Comparison of ENCODE assay signal across 8 cellular contexts in the genomic region with DNA sequence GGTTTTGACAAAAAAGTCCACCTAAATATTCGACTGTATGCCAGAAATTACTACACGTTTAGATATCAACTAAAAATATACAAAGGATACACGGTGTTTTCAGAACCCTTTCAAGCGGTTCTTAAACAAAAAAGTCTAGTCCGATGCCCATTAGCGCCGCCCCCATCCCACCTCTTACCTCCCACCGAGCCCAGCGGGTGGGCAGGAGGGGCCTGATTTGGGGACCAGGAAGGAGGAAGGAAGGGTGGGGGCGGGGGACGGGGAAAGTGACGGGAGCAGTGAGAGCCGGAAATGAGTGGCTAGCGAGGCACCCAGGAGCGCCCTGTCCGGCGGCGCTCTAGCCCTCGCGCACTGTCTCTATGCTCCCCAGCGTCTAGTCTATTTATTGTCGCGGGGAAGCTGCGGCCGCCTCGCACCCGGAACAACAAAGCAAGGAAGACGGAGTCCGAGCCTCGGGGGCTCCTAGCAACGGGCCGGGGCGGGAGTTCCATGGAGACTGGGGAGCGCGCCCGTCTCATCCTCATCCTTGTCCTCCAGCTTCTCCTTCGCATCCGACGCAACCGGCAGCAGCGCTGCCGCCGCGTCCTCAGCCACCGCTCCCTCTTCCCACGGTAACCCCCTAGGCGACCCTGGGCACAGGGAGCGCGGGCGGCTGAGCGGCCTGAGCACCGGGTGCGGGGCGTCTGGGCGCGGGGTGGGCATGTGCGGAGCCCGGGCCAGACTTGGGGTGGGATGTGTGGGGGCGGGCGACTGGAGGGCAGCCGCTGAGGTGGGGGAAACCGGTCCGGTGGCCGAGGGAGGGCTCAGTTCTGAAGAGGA. TPM values are rescaled to one million over a fixed set of nuclear protein-coding genes. Genes with fewer than 3 reads are reported as not detected.
DNase-seq lines count a peak whose midpoint lies in the region; ATAC-seq and TF ChIP-seq lines count a peak whose summit lies in the region.

TSS of gene TBPL1 (plus strand) at position 410 of the 819 bp plus-strand sequence. CDS start 26,902 bp downstream, outside the sequence.

- H3K27ac Mint-ChIP-seq in CD4-positive, alpha-beta memory T cell: peak within 1 kb of the TSS; percentile 92 to 98 (median 96)
- H3K27ac Mint-ChIP-seq in activated CD4-positive, alpha-beta memory T cell treated with anti-CD3 and anti-CD28 coated beads, Interleukin-2, amount 10 ng/mL, durations not matched to agents 7 days and 5 days: peak within 1 kb of the TSS; percentile 74

- H3K4me3 ChIP-seq in CD4-positive, alpha-beta memory T cell (ENCODE audit: low read length in 2 of 2): peak within 1 kb of the TSS; percentile 85 to 97
- H3K4me3 ChIP-seq in duodenal mucosa (ENCODE audit: low read depth in 1 of 2, low read length in 2 of 2): peak within 1 kb of the TSS; percentile 97 to 100
- peak within 1 kb of the TSS; percentile 99 for H3K4me3 ChIP-seq in lower leg skin (ENCODE audit: low read depth, poor library complexity, severe bottlenecking)

- H3K36me3 Mint-ChIP-seq in CD4-positive, alpha-beta memory T cell: peaks cover 0 to 14% of the 10 kb centered on the region in 2 donors
- H3K36me3 Mint-ChIP-seq in activated CD4-positive, alpha-beta memory T cell treated with anti-CD3 and anti-CD28 coated beads, Interleukin-2, amount 10 ng/mL, durations not matched to agents 7 days and 5 days (ENCODE audit: low read depth): peaks cover 5% of the 10 kb centered on the region

- no peak for TF ChIP-seq POLR2A in lower leg skin (IDR thresholded peaks at IDR 0.05)

- POLR2A ChIA-PET in CD4-positive, alpha-beta memory T cell (lab: Charles Lee; ENCODE audit: partially characterized antibody): interaction anchor here (0.6 to 2.5 kb wide), 15 partner anchors 8 to 1440 kb away, joined by 3 to 12 read pairs (median 4); partner anchors contain the start of genes HBS1L, RPS12 and STX7
- POLR2A ChIA-PET in activated CD4-positive, alpha-beta memory T cell treated with anti-CD3 and anti-CD28 coated beads, Interleukin-2, amount 10 ng/mL, durations not matched to agents 7 days and 5 days (lab: Charles Lee): interaction anchor here (0.9 to 2.8 kb wide), 8 partner anchors 9 to 1102 kb away, joined by 3 to 12 read pairs (median 4); partner anchors contain the start of gene HBS1L

- H3K4me3 Mint-ChIP-seq in CD4-positive, alpha-beta memory T cell: peak within 1 kb of the TSS; percentile 89 to 99 (median 97)
- peak within 1 kb of the TSS; percentile 96 for H3K4me3 Mint-ChIP-seq in activated CD4-positive, alpha-beta memory T cell treated with anti-CD3 and anti-CD28 coated beads, Interleukin-2, amount 10 ng/mL, durations not matched to agents 7 days and 5 days

- no peaks in the 10 kb centered on the region for H3K9me3 ChIP-seq in CD4-positive, alpha-beta memory T cell (ENCODE audit: control insufficient read depth in 1 of 2, low read length in 2 of 2)
- no peaks in the 10 kb centered on the region for H3K9me3 ChIP-seq in duodenal mucosa (ENCODE audit: control insufficient read depth in 1 of 2, low read length in 2 of 2)

- intact Hi-C loops in CD4-positive, alpha-beta memory T cell (cut with micrococcal nuclease): loop anchor here (1.0 to 10.0 kb wide), 5 partner anchors 20 to 1542 kb away; partner anchors contain the start of genes AHI1 and RPS12
- intact Hi-C loops in lower leg skin (cut with DNase I; ENCODE audit: low total_unique reads): no loop called here

- peaks cover 50% of the 10 kb centered on the region for H3K4me1 ChIP-seq in CD4-positive, alpha-beta memory T cell (ENCODE audit: insufficient read depth, low read length)
- peaks cover 30% of the 10 kb centered on the region in 2 donors for H3K4me1 ChIP-seq in duodenal mucosa (ENCODE audit: control insufficient read depth in 1 of 2, insufficient read depth in 2 of 2, low read length in 2 of 2)

- H3K27me3 Mint-ChIP-seq in CD4-positive, alpha-beta memory T cell: no peaks in the 10 kb centered on the region
- H3K27me3 Mint-ChIP-seq in activated CD4-positive, alpha-beta memory T cell treated with anti-CD3 and anti-CD28 coated beads, Interleukin-2, amount 10 ng/mL, durations not matched to agents 7 days and 5 days: peaks cover 7% of the 10 kb centered on the region

- H3K9ac ChIP-seq in duodenal mucosa (ENCODE audit: low read depth in 1 of 2, low read length in 2 of 2): peak within 1 kb of the TSS; percentile 82 to 84

- H3K27ac ChIP-seq in CD4-positive, alpha-beta memory T cell (ENCODE audit: low read depth, low read length): peak within 1 kb of the TSS; percentile 65
- peak within 1 kb of the TSS; percentile 90 for H3K27ac ChIP-seq in duodenal mucosa (ENCODE audit: low read depth, low read length)

- no peaks in the 10 kb centered on the region for H3K36me3 ChIP-seq in CD4-positive, alpha-beta memory T cell (ENCODE audit: insufficient read depth, low read length)
- H3K36me3 ChIP-seq in duodenal mucosa (ENCODE audit: control insufficient read depth in 1 of 2, insufficient read depth in 2 of 2, low read length in 2 of 2): no peaks in the 10 kb centered on the region

- peak in 1 of 3 donors; percentile 18 for TF ChIP-seq CTCF in lower leg skin (IDR thresholded peaks at IDR 0.05)

- H3K9me3 Mint-ChIP-seq in CD4-positive, alpha-beta memory T cell: no peaks in the 10 kb centered on the region
- no peaks in the 10 kb centered on the region for H3K9me3 Mint-ChIP-seq in activated CD4-positive, alpha-beta memory T cell treated with anti-CD3 and anti-CD28 coated beads, Interleukin-2, amount 10 ng/mL, durations not matched to agents 7 days and 5 days

- H3K27me3 ChIP-seq in CD4-positive, alpha-beta memory T cell (ENCODE audit: insufficient read depth, low read length): no peaks in the 10 kb centered on the region
- no peaks in the 10 kb centered on the region for H3K27me3 ChIP-seq in duodenal mucosa (ENCODE audit: control insufficient read depth in 1 of 2, insufficient read depth in 2 of 2, low read length in 2 of 2)

- ATAC-seq in GM19452 (IDR thresholded peaks at IDR 0.05; ENCODE audit: unreplicated experiment): peak; percentile 87
- ATAC-seq in HG03575 (IDR thresholded peaks at IDR 0.05; ENCODE audit: extremely low read depth, insufficient number of reproducible peaks, low FRiP score, unreplicated experiment): peak; percentile 80

- 1% methylated on average over 50 to 51 of the region's 64 CpGs for WGBS in lower leg skin, 2 donors

- DNase-seq in CD4-positive, alpha-beta memory T cell: peak; percentile 83 to 92 (median 84)
- peak; percentile 99 for DNase-seq in NCI-H82 (lab: John Stamatoyannopoulos, UW)
- DNase-seq in activated CD4-positive, alpha-beta memory T cell treated with anti-CD3 and anti-CD28 coated beads, Interleukin-2, amount 10 ng/mL, durations not matched to agents 7 days and 5 days: peak; percentile 88
- DNase-seq in lower leg skin (ENCODE audit: low spot score in 2 of 2): peak; percentile 92 to 98
- peak; percentile 89 to 93 for DNase-seq in stimulated activated CD4-positive, alpha-beta T cell treated with anti-CD3 and anti-CD28 coated beads, Interleukin-4, amount 100 ng/mL, for 4 hours

- H3K4me1 Mint-ChIP-seq in CD4-positive, alpha-beta memory T cell: peaks cover 37 to 55% (median 42%) of the 10 kb centered on the region in 4 donors
- peaks cover 39% of the 10 kb centered on the region for H3K4me1 Mint-ChIP-seq in activated CD4-positive, alpha-beta memory T cell treated with anti-CD3 and anti-CD28 coated beads, Interleukin-2, amount 10 ng/mL, durations not matched to agents 7 days and 5 days

- CTCF ChIA-PET in CD4-positive, alpha-beta memory T cell (lab: Charles Lee; ENCODE audit: partially characterized antibody): interaction anchor here (1.1 to 4.6 kb wide), 9 partner anchors 10 to 112 kb away, joined by 3 to 37 read pairs (median 4); no protein-coding TSS in a partner anchor
- CTCF ChIA-PET in activated CD4-positive, alpha-beta memory T cell treated with anti-CD3 and anti-CD28 coated beads, Interleukin-2, amount 10 ng/mL, durations not matched to agents 7 days and 5 days (lab: Charles Lee): interaction anchor here (0.8 to 3.2 kb wide), 6 partner anchors 20 to 144 kb away, joined by 3 to 16 read pairs (median 6); no protein-coding TSS in a partner anchor

RNA-seq across cellular contexts. Expression of gene TBPL1, which starts in this region (rescaled TPM):
- total RNA-seq in CD4-positive, alpha-beta memory T cell: 10 to 100 TPM; 34.8 to 39.2 TPM
- 10 to 100 TPM; 55.1 to 77.2 TPM for polyA plus RNA-seq in CD4-positive, alpha-beta memory T cell
- total RNA-seq in activated CD4-positive, alpha-beta memory T cell treated with anti-CD3 and anti-CD28 coated beads, Interleukin-2, amount 10 ng/mL, durations not matched to agents 7 days and 5 days: 10 to 100 TPM; 33.5 to 35.5 TPM
- total RNA-seq in lower leg skin: 10 to 100 TPM; 12.6 to 27.7 (median 23.4) TPM

Comparison
In these comparisons a context has a peak if more than half of its experiments do, and no peak if none do; other contexts are left out.
1. Peak in every context shown above with its lines: DNase-seq, ATAC-seq, H3K4me3 ChIP-seq and H3K27ac ChIP-seq.